Comparison of ENCODE assay signal across 8 cellular contexts in the genomic region with DNA sequence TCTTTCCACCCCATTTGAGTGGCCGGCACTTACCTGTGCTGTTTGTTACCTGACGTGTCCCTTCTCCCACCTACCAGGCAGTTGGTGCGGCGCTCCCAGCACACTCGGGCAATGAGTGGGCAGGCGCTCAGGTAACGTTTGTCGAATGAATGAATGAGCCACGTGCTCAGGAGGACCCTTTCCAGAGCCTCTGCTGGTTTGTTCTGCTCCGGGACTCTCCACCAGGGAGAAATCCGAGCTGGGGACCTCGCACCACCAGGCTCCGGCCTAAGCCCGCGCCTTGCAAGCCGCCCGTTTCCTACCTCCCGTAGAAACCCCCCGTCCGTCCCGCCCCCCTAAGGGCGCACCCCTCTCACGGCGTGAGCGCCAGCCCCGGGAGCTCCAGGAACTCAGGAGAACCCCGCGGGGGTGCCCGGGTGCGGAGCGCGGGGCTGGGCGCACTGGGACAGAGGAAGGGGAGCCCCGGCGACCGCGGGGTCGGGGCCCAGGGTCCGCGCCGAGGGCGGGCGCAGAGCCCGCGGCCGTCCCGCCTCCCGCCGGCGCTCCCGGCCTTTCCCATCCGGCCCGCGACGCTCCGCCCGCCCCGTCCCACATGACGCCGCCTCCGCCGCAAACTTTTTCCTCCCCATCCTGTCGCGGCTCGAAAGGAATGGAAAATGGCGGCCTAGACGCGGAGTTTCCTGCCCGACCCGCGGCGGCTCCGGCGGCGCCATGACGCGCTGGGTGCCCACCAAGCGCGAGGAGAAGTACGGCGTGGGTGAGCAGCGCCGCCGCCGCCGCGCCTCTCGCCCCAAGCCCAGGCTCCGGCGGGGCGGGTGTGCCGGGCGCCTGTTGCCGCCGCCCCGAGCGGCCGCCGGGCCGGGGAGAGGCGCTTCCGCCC. TPM values are rescaled to one million over a fixed set of nuclear protein-coding genes. Genes with fewer than 3 reads are reported as not detected.
DNase-seq lines count a peak whose midpoint lies in the region; ATAC-seq and TF ChIP-seq lines count a peak whose summit lies in the region.

TSS of gene DOCK1 (plus strand) at position 622 of the 880 bp plus-strand sequence. CDS start at position 712, 90 bp downstream.

- H3K4me1 ChIP-seq in ACC112 (ENCODE audit: control insufficient read depth, insufficient read depth, low read length, unreplicated experiment) = peaks cover 18% of the 10 kb centered on the region

- peaks cover 0 to 5% of the 10 kb centered on the region in 2 donors for H3K9me3 Mint-ChIP-seq in activated naive CD4-positive, alpha-beta T cell treated with anti-CD3 and anti-CD28 coated beads, Interleukin-2, amount 50 U/mL, for 72 hours
- no peaks in the 10 kb centered on the region for H3K9me3 Mint-ChIP-seq in neural crest cell

- TF ChIP-seq CTCF in neural crest cell (conservative IDR thresholded peaks at IDR 0.05) = no peak

- H3K27me3 ChIP-seq in ACC112 (ENCODE audit: insufficient read depth, low read length) = no peaks in the 10 kb centered on the region

- peaks cover 37% of the 10 kb centered on the region for H3K4me1 Mint-ChIP-seq in neural crest cell

- peaks cover 40% of the 10 kb centered on the region for H3K79me2 ChIP-seq in ACC112 (ENCODE audit: control insufficient read depth, insufficient read depth, low read length, unreplicated experiment)

- H3K4me3 Mint-ChIP-seq in neural crest cell = peak within 1 kb of the TSS; percentile 95

- CTCF ChIA-PET in HEK293T (lab: Yijun Ruan, JAX) = no interaction called here

- no peaks in the 10 kb centered on the region for H3K36me3 ChIP-seq in ACC112 (ENCODE audit: insufficient read depth, low read length)

- H2AFZ ChIP-seq in ACC112 (ENCODE audit: low read length, unreplicated experiment) = peak within 1 kb of the TSS; percentile 99

- H3K27ac Mint-ChIP-seq in activated naive CD4-positive, alpha-beta T cell treated with anti-CD3 and anti-CD28 coated beads, Interleukin-2, amount 50 U/mL, for 72 hours = no peak within 1 kb of the TSS
- H3K27ac Mint-ChIP-seq in neural crest cell (ENCODE audit: unreplicated experiment) = peak within 1 kb of the TSS; percentile 99

- POLR2A ChIA-PET in HEK293T (lab: Yijun Ruan, JAX) = interaction anchor here (1.1 kb wide), 1 partner anchor 9 kb away, joined by 4 read pairs; no protein-coding TSS in a partner anchor

- peak; percentile 24 to 75 for ATAC-seq in activated naive CD4-positive, alpha-beta T cell treated with anti-CD3 and anti-CD28 coated beads, Interleukin-2, amount 50 U/mL, for 72 hours
- no peak for ATAC-seq in HG02571 (IDR thresholded peaks at IDR 0.05; ENCODE audit: unreplicated experiment)
- ATAC-seq in GM19035 (IDR thresholded peaks at IDR 0.05; ENCODE audit: unreplicated experiment) = no peak

- peaks cover 14 to 23% of the 10 kb centered on the region in 2 donors for H3K36me3 Mint-ChIP-seq in activated naive CD4-positive, alpha-beta T cell treated with anti-CD3 and anti-CD28 coated beads, Interleukin-2, amount 50 U/mL, for 72 hours
- peaks cover 7% of the 10 kb centered on the region for H3K36me3 Mint-ChIP-seq in neural crest cell (ENCODE audit: low read depth)

- H3K27me3 Mint-ChIP-seq in neural crest cell (ENCODE audit: low read depth) = peaks cover 2% of the 10 kb centered on the region

- peak; percentile 86 for DNase-seq in HEK293T (ENCODE audit: extremely low spot score)
- DNase-seq in activated naive CD4-positive, alpha-beta T cell treated with anti-CD3 and anti-CD28 coated beads, Interleukin-2, amount 50 U/mL, for 72 hours (ENCODE audit: low spot score in 2 of 2) = peak in 1 of 2 donors; percentile 7
- DNase-seq in glomerular endothelial cell (ENCODE audit: extremely low read depth, low read depth, low spot score) = no peak
- peak; percentile 61 for DNase-seq in neural crest cell (ENCODE audit: low read depth, low spot score)
- no peak for DNase-seq in NCI-H1417 treated with DMSO at 0.1 percent for 48 hours (lab: John Stamatoyannopoulos, UW)

- peak within 1 kb of the TSS; percentile 94 for H3K4me3 ChIP-seq in ACC112 (ENCODE audit: low read depth, low read length)

- peak within 1 kb of the TSS; percentile 33; the same call in 1 of the 2 replicates for H3K27ac ChIP-seq in ACC112 (ENCODE audit: low read depth, low read length)

TF ChIP-seq in HEK293T, 16 proteins besides CTCF, POLR2A, EP300 and RAD21:
- TF ChIP-seq L3MBTL2 (conservative IDR thresholded peaks at IDR 0.05) (peak; percentile 92), ELF4 (IDR thresholded peaks at IDR 0.05) (no peak), SP1 (IDR thresholded peaks at IDR 0.05) (no peak)

RNA-seq across cellular contexts. Expression of gene DOCK1, which starts in this region (rescaled TPM):
- 1 to 10 TPM; 1.1 TPM for total RNA-seq in activated naive CD4-positive, alpha-beta T cell treated with anti-CD3 and anti-CD28 coated beads, Interleukin-2, amount 50 U/mL, for 72 hours
- 53.8 and 90.4 TPM in 2 replicates for total RNA-seq in glomerular endothelial cell
- total RNA-seq in neural crest cell = 55.8 and 62.9 TPM in 2 replicates

Comparison
In these comparisons a context has a peak if more than half of its experiments do, and no peak if none do; other contexts are left out.
1. RNA of gene DOCK1 (total RNA-seq): 53.8 to 90.4 TPM in glomerular endothelial cell and 55.8 to 62.9 TPM in neural crest cell; 1.1 TPM in activated naive CD4-positive, alpha-beta T cell treated with anti-CD3 and anti-CD28 coated beads, Interleukin-2, amount 50 U/mL, for 72 hours; every median in the first group is over 10 times any median in the second.
2. DNase-seq: peak in HEK293T (single experiment) and neural crest cell (single experiment); none in glomerular endothelial cell (single experiment) and NCI-H1417 treated with DMSO at 0.1 percent for 48 hours (single experiment).
3. ATAC-seq: peak in activated naive CD4-positive, alpha-beta T cell treated with anti-CD3 and anti-CD28 coated beads, Interleukin-2, amount 50 U/mL, for 72 hours (2 of 2); none in HG02571 (single experiment) and GM19035 (single experiment).